Comparison of ENCODE assay signal across 1 cellular context in genomic region chr2:19901458-19902271, GRCh38.
TF ChIP-seq lines count a peak whose summit lies in the region.

TTC32 (minus strand) TSS chr2:19901983; CDS start chr2:19901854, 129 bp downstream.

TF ChIP-seq in K562, 482 proteins besides CTCF, POLR2A, EP300 and RAD21 (continued from another document and continues in another):
- TF ChIP-seq SIN3A (IDR thresholded peaks at IDR 0.05; ENCODE audit: borderline replicate concordance in 2 of 2, control insufficient read depth in 1 of 2, low read depth in 2 of 2, low read length in 2 of 2) (peak; percentile 19 to 71; a peak in 1 of 4 replicates), U2AF1 (optimal IDR thresholded peaks at IDR 0.05; ENCODE audit: low read depth, low read length) (no peak), MYNN (IDR thresholded peaks at IDR 0.05) (no peak; the same call in 1 of the 2 replicates), MYNN (CRISPR knock-in tag; IDR thresholded peaks at IDR 0.05) (no peak), ZHX1 (conservative IDR thresholded peaks at IDR 0.05; ENCODE audit: low read length) (peak; percentile 71; the same call in 1 of the 2 replicates), ZNF431 (CRISPR knock-in tag; IDR thresholded peaks at IDR 0.05) (peak; percentile 28; the same call in 1 of the 2 replicates), TEAD4 (IDR thresholded peaks at IDR 0.05; ENCODE audit: low read length) (peak; percentile 65), TEAD4 (CRISPR knock-in tag; IDR thresholded peaks at IDR 0.05; ENCODE audit: borderline replicate concordance) (no peak), PURB (CRISPR knock-in tag; IDR thresholded peaks at IDR 0.05; ENCODE audit: low read depth) (no peak), GTF2A2 (tag; IDR thresholded peaks at IDR 0.05) (no peak), C11orf30 (IDR thresholded peaks at IDR 0.05; ENCODE audit: low read depth) (peak; percentile 90), E2F4 (CRISPR knock-in tag; IDR thresholded peaks at IDR 0.05; ENCODE audit: low read depth) (0 out of 2 replicates have a peak, but pooled peaks have one; percentile 71), MAFG (tag; conservative IDR thresholded peaks at IDR 0.05) (no peak), THRB (CRISPR knock-in tag; conservative IDR thresholded peaks at IDR 0.05) (no peak), CHD7 (IDR thresholded peaks at IDR 0.05; ENCODE audit: low read depth, low read length) (no peak), FIP1L1 (IDR thresholded peaks at IDR 0.05; ENCODE audit: low read depth, low read length, poor library complexity, severe bottlenecking) (peak; percentile 6), CCNT2 (IDR thresholded peaks at IDR 0.05; ENCODE audit: borderline replicate concordance, extremely low read depth, insufficient read length, low read depth, low read length) (no peak), CREB1 (IDR thresholded peaks at IDR 0.05) (peak; percentile 67; the same call in 1 of the 2 replicates), CREB1 (CRISPR knock-in tag; IDR thresholded peaks at IDR 0.05) (0 out of 2 replicates have a peak, but pooled peaks have one; percentile 58), U2AF2 (optimal IDR thresholded peaks at IDR 0.05; ENCODE audit: low read depth, low read length) (no peak), FOXK2 (conservative IDR thresholded peaks at IDR 0.05 in 1 of 2, IDR thresholded peaks at IDR 0.05 in 1 of 2; ENCODE audit: low read depth in 2 of 2) (peak in 1 of 2 experiments; percentile 54; a peak in 3 of 4 replicates), CC2D1A (IDR thresholded peaks at IDR 0.05) (peak; percentile 96), NCOA4 (IDR thresholded peaks at IDR 0.05; ENCODE audit: partially characterized antibody) (no peak), ATF6 (CRISPR knock-in tag; IDR thresholded peaks at IDR 0.05) (peak; percentile 9; the same call in 1 of the 2 replicates), ZC3H11A (IDR thresholded peaks at IDR 0.05; ENCODE audit: low read depth, low read length) (no peak), ZNF143 (CRISPR knock-in tag; IDR thresholded peaks at IDR 0.05) (no peak), BMI1 (IDR thresholded peaks at IDR 0.05; ENCODE audit: low read length) (no peak), POLR2AphosphoS2 (IDR thresholded peaks at IDR 0.05; ENCODE audit: low read length) (peak; percentile 73; the same call in 1 of the 2 replicates), MTA1 (IDR thresholded peaks at IDR 0.05; ENCODE audit: borderline replicate concordance) (no peak), RNF2 (IDR thresholded peaks at IDR 0.05) (peak; percentile 64; the same call in 1 of the 2 replicates), CHCHD3 (CRISPR knock-in tag; IDR thresholded peaks at IDR 0.05) (no peak), MCM3 (IDR thresholded peaks at IDR 0.05) (no peak), CBX3 (IDR thresholded peaks at IDR 0.05; ENCODE audit: borderline replicate concordance in 1 of 2, low read length in 2 of 2) (no peak; a peak in 1 of 3 replicates), RUNX1 (IDR thresholded peaks at IDR 0.05; ENCODE audit: low read depth) (no peak), TEAD2 (tag; IDR thresholded peaks at IDR 0.05) (no peak), SNIP1 (IDR thresholded peaks at IDR 0.05; ENCODE audit: low read depth) (no peak), ZBTB43 (CRISPR knock-in tag; IDR thresholded peaks at IDR 0.05) (no peak), ERF (CRISPR knock-in tag; IDR thresholded peaks at IDR 0.05) (no peak; the same call in 1 of the 2 replicates), ZNF239 (CRISPR knock-in tag; IDR thresholded peaks at IDR 0.05) (no peak), ZNF639 (CRISPR knock-in tag; conservative IDR thresholded peaks at IDR 0.05 in 1 of 2, IDR thresholded peaks at IDR 0.05 in 1 of 2) (peak in 1 of 2 experiments; percentile 67; a peak in 1 of 4 replicates), MTF1 (CRISPR knock-in tag; IDR thresholded peaks at IDR 0.05; ENCODE audit: borderline replicate concordance) (no peak), MCM5 (IDR thresholded peaks at IDR 0.05; ENCODE audit: low read depth) (no peak)
